In genomic region chr3:120622870-120623718, GRCh38 we compare ENCODE assay signal across 10 cellular contexts. TPM values are rescaled to one million over a fixed set of nuclear protein-coding genes. Genes with fewer than 3 reads are reported as not detected.
A peak's percentile ranks its signal among the peaks of the same experiment; 100 is the strongest.
DNase-seq lines count a peak whose midpoint lies in the region; FAIRE-seq and TF ChIP-seq lines count a peak whose summit lies in the region.
"Had no signal": no experiment of that assay in that cellular context is flagged by ENCODE, and none has a peak within 500 bp of the region (broad histone marks: within the 10 kb centered on the region; RNA-seq: fewer than 3 reads in every experiment).

No MANE protein-coding gene starts in this region.

- in situ Hi-C loops in GM13976 (cut with MboI; ENCODE audit: low sequenced_read_pairs, unreplicated experiment) = no loop called here

- DNase-seq in EH (ENCODE audit: low read depth) (peak; percentile 91), HT1080 (ENCODE audit: low read depth) (peak; percentile 95), WERI-Rb-1 (peak; percentile 69), GM13976 (ENCODE audit: low spot score) (no peak), NCI-H345 treated with DMSO at 0.1 percent for 48 hours (lab: John Stamatoyannopoulos, UW; ENCODE audit: unreplicated experiment) (no peak), RCC 7860 (ENCODE audit: low spot score) (no peak)
- DNase-seq: left ventricle myocardium inferior, NCI-H2171 treated with DMSO at 0.1 percent for 48 hours had no signal

- H3K27ac ChIP-seq in WERI-Rb-1 = no peak overlapping the region
- H3K27ac ChIP-seq in liver (ENCODE audit: low read depth in 1 of 2, low read length in 2 of 2) = no peak overlapping the region
- H3K27ac ChIP-seq: adrenal gland, left ventricle myocardium inferior had no signal

- H3K4me1 ChIP-seq in liver (ENCODE audit: control insufficient read depth in 4 of 4, insufficient read depth in 4 of 4, low read length in 3 of 4) = peaks cover 0 to 6% (median 0%) of the 10 kb centered on the region in 4 donors
- H3K4me1 ChIP-seq: adrenal gland, left ventricle myocardium inferior had no signal

- TF ChIP-seq RAD21 in liver (IDR thresholded peaks at IDR 0.05) = peak; percentile 57 to 64

- WGBS in liver = 86% methylated on average over 12 of the region's 12 CpGs

- no peaks in the 10 kb centered on the region for H3K36me3 ChIP-seq in WERI-Rb-1
- H3K36me3 ChIP-seq in liver (ENCODE audit: control insufficient read depth in 4 of 4, insufficient read depth in 3 of 4, low read depth in 1 of 4, low read length in 3 of 4) = peaks cover 0 to 12% (median 9%) of the 10 kb centered on the region in 4 donors
- H3K36me3 ChIP-seq: adrenal gland, left ventricle myocardium inferior had no signal

- no peak for FAIRE-seq in RCC 7860 (lab: Jason Lieb, UNC)

- no peak overlapping the region for H3K4me3 ChIP-seq in WERI-Rb-1 (ENCODE audit: low read depth, low read length)
- no peak overlapping the region for H3K4me3 ChIP-seq in liver (ENCODE audit: low read depth in 1 of 3, low read length in 3 of 3)
- H3K4me3 ChIP-seq: adrenal gland, left ventricle myocardium inferior had no signal

- peak; percentile 42; the same call in 1 of the 2 replicates for TF ChIP-seq CTCF in WERI-Rb-1 (IDR thresholded peaks at IDR 0.05; ENCODE audit: low read depth, low read length)
- peak; percentile 37 for TF ChIP-seq CTCF in liver (IDR thresholded peaks at IDR 0.05; ENCODE audit: low read depth, low read length, missing input control)
- no peak for TF ChIP-seq CTCF in GM13976 (IDR thresholded peaks at IDR 0.05; ENCODE audit: borderline replicate concordance, control extremely low read depth, extremely low read depth, insufficient read depth, missing control alignments)

- H3K27me3 ChIP-seq in WERI-Rb-1 (ENCODE audit: insufficient read depth, low read depth, severe bottlenecking) (no peaks in the 10 kb centered on the region), liver (ENCODE audit: control insufficient read depth in 4 of 4, insufficient read depth in 4 of 4, low read length in 3 of 4) (no peaks in the 10 kb centered on the region)
- H3K27me3 ChIP-seq: adrenal gland had no signal

- H3K9ac ChIP-seq in liver (ENCODE audit: low read depth in 1 of 2, low read length in 2 of 2) = no peak overlapping the region

- H3K9me3 ChIP-seq in WERI-Rb-1 (ENCODE audit: severe bottlenecking) (peaks cover 15% of the 10 kb centered on the region), liver (ENCODE audit: control insufficient read depth in 4 of 4, low read length in 3 of 4) (no peaks in the 10 kb centered on the region)

TF ChIP-seq in liver, 16 proteins besides CTCF, POLR2A, EP300 and RAD21:
- no peak for TF ChIP-seq ZBTB33 (IDR thresholded peaks at IDR 0.05)
- no peak for TF ChIP-seq HNF4G (IDR thresholded peaks at IDR 0.05)
- TF ChIP-seq JUND (IDR thresholded peaks at IDR 0.05) = no peak

RNA-seq across cellular contexts. Expression of gene NDUFB4, which starts 27.0 kb away (rescaled TPM):
- total RNA-seq in HT1080 (2014; rRNA removed; shearing (Covaris generic)) = 188 and 294 TPM in 2 replicates
- polyA plus RNA-seq in HT1080 (2015; cell fraction: cytosol; rRNA removed) = 208 and 296 TPM in 2 replicates
- 107 and 138 TPM in 2 replicates for polyA plus RNA-seq in HT1080 (2015; cell fraction: nucleus; rRNA removed)
- total RNA-seq in liver = 10 to 100 TPM; 28.4 to 29.8 TPM
- polyA plus RNA-seq in liver = 100 to 1,000 TPM; 124 to 269 TPM

RNA-seq across cellular contexts. Expression of gene HGD, which starts 58.9 kb away (rescaled TPM):
- total RNA-seq in HT1080 (2014; rRNA removed; shearing (Covaris generic)) = not detected in 2 replicates
- polyA plus RNA-seq in HT1080 (2015; cell fraction: cytosol; rRNA removed) = not detected in 2 replicates
- polyA plus RNA-seq in HT1080 (2015; cell fraction: nucleus; rRNA removed) = 0.42 TPM in 1 of 2 replicates, not detected in the other
- 100 to 1,000 TPM in 1 of 2 donors, 10 to 100 TPM in 1; 83.5 to 326 TPM for total RNA-seq in liver
- 100 to 1,000 TPM; 243 to 250 TPM for polyA plus RNA-seq in liver

Comparison
In these comparisons a context has a peak if more than half of its experiments do, and no peak if none do; other contexts are left out.
1. DNase-seq: peak in EH (single experiment), HT1080 (single experiment) and WERI-Rb-1 (single experiment); none in GM13976 (single experiment), NCI-H345 treated with DMSO at 0.1 percent for 48 hours (single experiment) and RCC 7860 (single experiment).
2. RNA of gene HGD, which starts 58.9 kb away (total RNA-seq): 83.5 to 326 TPM in liver; not detected in HT1080; every median in the first group is over 10 times any median in the second.